ENCODE assay signal across 1 cellular context in the genomic region with DNA sequence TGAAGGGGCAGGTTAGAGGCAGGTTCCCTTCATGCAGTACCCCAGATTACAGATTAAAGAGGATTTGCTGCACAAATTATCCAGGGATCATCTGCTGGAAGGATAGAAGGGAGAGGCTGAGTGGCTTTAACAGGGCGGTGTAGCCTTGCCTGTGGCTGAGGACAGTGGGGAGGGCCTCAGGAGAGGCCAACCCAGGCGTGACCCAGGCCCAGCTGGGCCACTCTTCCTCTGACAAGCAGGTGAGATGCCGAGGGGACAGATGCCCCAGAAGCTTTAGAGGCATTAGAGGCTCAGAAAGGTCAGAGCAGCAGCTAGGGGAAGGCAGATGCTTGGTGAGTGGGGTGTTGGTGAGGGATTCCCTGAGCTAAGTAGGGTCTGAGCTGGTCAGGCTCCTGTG.
TF ChIP-seq lines count a peak whose summit lies in the region.

No MANE protein-coding gene starts in this region.

TF ChIP-seq in H1, 55 proteins besides CTCF, POLR2A, EP300 and RAD21:
- TF ChIP-seq TCF12 (IDR thresholded peaks at IDR 0.05; ENCODE audit: low read depth, low read length), result no peak
TF ChIP-seq in H1: peak in this region for 0.
